In the genomic region with DNA sequence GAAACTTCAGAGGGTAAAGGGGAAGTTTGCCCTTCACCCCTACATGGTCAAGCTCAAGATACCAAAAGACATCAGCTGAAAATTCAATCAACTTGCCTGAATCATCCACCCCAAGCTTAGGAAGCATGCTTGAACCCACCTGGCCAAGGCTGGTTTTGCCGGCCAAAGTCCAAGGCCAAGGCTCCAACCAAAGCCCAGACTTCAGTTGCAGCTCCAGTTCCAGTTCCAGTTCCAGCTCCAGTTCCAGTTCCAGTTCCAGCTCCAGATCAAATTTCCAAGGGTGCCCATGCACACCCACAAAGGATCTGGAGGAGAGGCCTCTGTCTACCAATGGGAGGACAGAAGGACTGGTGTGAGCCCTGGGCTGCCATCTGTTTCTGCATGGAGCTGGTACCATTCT, we compare ENCODE assay signal across 25 cellular contexts. TPM values are rescaled to one million over a fixed set of nuclear protein-coding genes. Genes with fewer than 3 reads are reported as not detected.
"Had no signal": no experiment of that assay in that cellular context is flagged by ENCODE, and none has a peak within 500 bp of the region (broad histone marks: within the 10 kb centered on the region; RNA-seq: fewer than 3 reads in every experiment).

No MANE protein-coding gene starts in this region.

- H3K4me3 ChIP-seq: dorsolateral prefrontal cortex, hepatocyte, psoas muscle, sigmoid colon, skin epidermis, stomach, thoracic aorta, transverse colon, uterus had no signal

- H3K27ac ChIP-seq: dorsolateral prefrontal cortex, hepatocyte, neutrophil, psoas muscle, sigmoid colon, skin epidermis, stomach, thoracic aorta, transverse colon, uterus had no signal

- ATAC-seq: left colon; left ventricle myocardium superior; naive thymus-derived CD8-positive, alpha-beta T cell; psoas muscle had no signal

- H3K9me3 ChIP-seq: neutrophil, psoas muscle, sigmoid colon, stomach, thoracic aorta, transverse colon, uterus had no signal

- H3K4me1 ChIP-seq: uterus had no signal

- H3K36me3 ChIP-seq: neutrophil, sigmoid colon, stomach, thoracic aorta, transverse colon, uterus had no signal

- DNase-seq: cortex of kidney; dorsolateral prefrontal cortex; effector CD8-positive, alpha-beta T cell; foreskin melanocyte; head of caudate nucleus; kidney; left colon; left ventricle myocardium superior; mammary epithelial cell; naive thymus-derived CD8-positive, alpha-beta T cell; psoas muscle; sigmoid colon; stimulated activated CD4-positive, alpha-beta T cell treated with anti-CD3 and anti-CD28 coated beads, Interleukin-12 subunit alpha, Interleukin-12 subunit beta, amount 100 ng/mL, for 4 hours; stimulated activated naive CD4-positive, alpha-beta T cell; stomach; substantia nigra; transverse colon; uterus had no signal

- H3K27me3 ChIP-seq: dorsolateral prefrontal cortex, hepatocyte, neutrophil, sigmoid colon, stomach, transverse colon, uterus had no signal

RNA-seq across cellular contexts. Expression of a gene that starts 59.3 kb away (rescaled TPM):
- total RNA-seq: dorsolateral prefrontal cortex; hepatocyte; kidney; left colon; left ventricle myocardium superior; mammary epithelial cell; mesenteric fat pad; mononuclear cell; naive thymus-derived CD8-positive, alpha-beta T cell; osteoblast; psoas muscle; sigmoid colon; stomach; thoracic aorta; transverse colon; uterus had no signal
